9 cellular contexts compared by ENCODE assay signal in the genomic region with DNA sequence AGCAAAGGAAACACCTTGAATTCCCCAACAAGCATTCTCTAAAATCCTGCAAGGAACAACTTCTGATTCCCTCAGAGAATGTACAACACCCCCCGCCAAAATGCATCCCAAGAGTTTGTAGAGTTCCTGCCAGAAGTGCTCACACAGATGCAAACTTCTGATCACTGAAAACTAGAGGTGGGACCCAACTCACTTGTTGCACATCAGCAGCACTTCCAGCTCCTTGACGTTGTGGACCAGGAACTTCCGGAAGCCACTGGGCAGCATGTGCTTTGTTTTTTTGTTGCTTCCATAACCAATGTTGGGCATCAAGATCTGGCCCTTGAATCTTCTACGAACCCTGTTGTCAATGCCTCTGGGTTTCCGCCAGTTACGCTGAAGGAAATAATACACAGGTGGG. TPM values are rescaled to one million over a fixed set of nuclear protein-coding genes. Genes with fewer than 3 reads are reported as not detected.
DNase-seq lines count a peak whose midpoint lies in the region; ATAC-seq, FAIRE-seq and TF ChIP-seq lines count a peak whose summit lies in the region.
"Not testable (repeated sequence)": the region's sequence is repeated elsewhere in the genome, so short reads cannot be mapped to it uniquely, and the experiment has no call there.
"Had no signal": no experiment of that assay in that cellular context is flagged by ENCODE, and none has a peak within 500 bp of the region (broad histone marks: within the 10 kb centered on the region; RNA-seq: fewer than 3 reads in every experiment).

No MANE protein-coding gene starts in this region.

- RAD21 ChIA-PET in GM12878 (lab: Charles Lee; ENCODE audit: unreplicated experiment): not testable (repeated sequence)

- ATAC-seq in CD8-positive, alpha-beta T cell; activated CD8-positive, alpha-beta T cell treated with anti-CD3 and anti-CD28 coated beads for 36 hours; GM12878; natural killer cell treated with Interleukin-12 subunit alpha and Interleukin-12 subunit beta and Interleukin-15 and Interleukin-18, amount 100 ng/mL, for 72 hours: not testable (repeated sequence)

- not testable (repeated sequence) for BruUV-seq in PC-9 (replicated peaks; lab: Mats Ljungman, UMichigan); GM12878 (replicated peaks; lab: Mats Ljungman, UMichigan)

- peak overlapping the region; percentile 99 for H3K9ac ChIP-seq in GM12878 (ENCODE audit: control insufficient read depth, insufficient read depth, low read length)

- H4K20me1 ChIP-seq in PC-9 (ENCODE audit: insufficient read depth): peaks cover 61% of the 10 kb centered on the region
- peaks cover 16% of the 10 kb centered on the region for H4K20me1 ChIP-seq in GM12878 (ENCODE audit: control insufficient read depth, insufficient read depth)

- in situ Hi-C loops in GM12878 (cut with MboI): not testable (repeated sequence)

- TF ChIP-seq RAD21 in GM12878 (IDR thresholded peaks at IDR 0.05; ENCODE audit: insufficient read depth, low read depth, low read length): not testable (repeated sequence)

- not testable (repeated sequence) for TF ChIP-seq EP300 in GM12878 (IDR thresholded peaks at IDR 0.05; ENCODE audit: borderline replicate concordance in 1 of 2, control insufficient read depth in 1 of 2, low read depth in 2 of 2, low read length in 2 of 2)

- H3K27me3 Mint-ChIP-seq in CD8-positive, alpha-beta T cell (ENCODE audit: low read depth); HFFc6 (ENCODE audit: insufficient read depth); activated CD8-positive, alpha-beta T cell treated with anti-CD3 and anti-CD28 coated beads for 36 hours; natural killer cell treated with Interleukin-12 subunit alpha and Interleukin-12 subunit beta and Interleukin-15 and Interleukin-18, amount 100 ng/mL, for 72 hours; stimulated activated naive CD8-positive, alpha-beta T cell treated with anti-CD3 and anti-CD28 coated beads, Interleukin-15, Interleukin-2, amounts not matched to agents 100 ng/mL and 50 ng/mL, for 24 hours: not testable (repeated sequence)

- SMC1A ChIA-PET in GM12878 (lab: Charles Lee; ENCODE audit: uncharacterized antibody, unreplicated experiment): not testable (repeated sequence)

- H3K27ac Mint-ChIP-seq in CD8-positive, alpha-beta T cell: peak overlapping the region; percentile 52
- peak overlapping the region; percentile 99 for H3K27ac Mint-ChIP-seq in HFFc6
- peak overlapping the region; percentile 99 for H3K27ac Mint-ChIP-seq in activated CD8-positive, alpha-beta T cell treated with anti-CD3 and anti-CD28 coated beads for 36 hours
- peak overlapping the region; percentile 99 to 100 for H3K27ac Mint-ChIP-seq in natural killer cell treated with Interleukin-12 subunit alpha and Interleukin-12 subunit beta and Interleukin-15 and Interleukin-18, amount 100 ng/mL, for 72 hours
- H3K27ac Mint-ChIP-seq in stimulated activated naive CD8-positive, alpha-beta T cell treated with anti-CD3 and anti-CD28 coated beads, Interleukin-15, Interleukin-2, amounts not matched to agents 100 ng/mL and 50 ng/mL, for 24 hours: peak overlapping the region; percentile 99

- POLR2A ChIA-PET in CD8-positive, alpha-beta T cell (lab: Charles Lee); PC-9 (lab: Charles Lee; ENCODE audit: unreplicated experiment); GM12878 (lab: Charles Lee): not testable (repeated sequence)
- POLR2A ChIA-PET in activated CD8-positive, alpha-beta T cell treated with anti-CD3 and anti-CD28 coated beads for 36 hours (lab: Charles Lee): interaction anchor here (0.6 to 6.3 kb wide), 12 partner anchors 9 to 993 kb away, joined by 3 to 103 read pairs (median 4); partner anchors contain the start of gene RAF1

- not testable (repeated sequence) for H2AFZ ChIP-seq in PC-9; GM12878 (ENCODE audit: control insufficient read depth, low read depth, low read length)

- CTCF ChIA-PET in CD8-positive, alpha-beta T cell (lab: Charles Lee): interaction anchor here (1.5 kb wide), 1 partner anchor 29 kb away, joined by 4 read pairs; no protein-coding TSS in a partner anchor
- CTCF ChIA-PET in PC-9 (lab: Charles Lee): not testable (repeated sequence)
- CTCF ChIA-PET in activated CD8-positive, alpha-beta T cell treated with anti-CD3 and anti-CD28 coated beads for 36 hours (lab: Charles Lee): interaction anchor here (0.7 to 3.6 kb wide), 3 partner anchors 9 to 32 kb away, joined by 3 to 12 read pairs (median 3); no protein-coding TSS in a partner anchor
- CTCF ChIA-PET in GM12878 (lab: Yijun Ruan, JAX): interaction anchor here (0.6 kb wide), 1 partner anchor 26 kb away, joined by 3 read pairs; no protein-coding TSS in a partner anchor

- H3K9me2 ChIP-seq in PC-9 (ENCODE audit: insufficient read depth): not testable (repeated sequence)

- H3K79me2 ChIP-seq in PC-9 (ENCODE audit: low read depth) (peaks cover 60% of the 10 kb centered on the region), GM12878 (ENCODE audit: control insufficient read depth, insufficient read depth, low read length) (peaks cover 51% of the 10 kb centered on the region)

- H3K27ac ChIP-seq in CD8-positive, alpha-beta T cell (ENCODE audit: low read depth, low read length); PC-9; GM12878 (ENCODE audit: control insufficient read depth, insufficient read depth): not testable (repeated sequence)

- peak overlapping the region; percentile 96 for H3K4me2 ChIP-seq in PC-9
- H3K4me2 ChIP-seq in GM12878 (ENCODE audit: control insufficient read depth, insufficient read depth): peak overlapping the region; percentile 98

- not testable (repeated sequence) for H3K27me3 ChIP-seq in CD8-positive, alpha-beta T cell (ENCODE audit: insufficient read depth, low read length); PC-9 (ENCODE audit: insufficient read depth, low read depth); GM12878 (replicated peaks in 1 of 2; ENCODE audit: control insufficient read depth in 2 of 2, insufficient read depth in 2 of 2, low read length in 1 of 2)

- FAIRE-seq in GM12878 (lab: Jason Lieb, UNC): not testable (repeated sequence)

- not testable (repeated sequence) for H3K9me3 Mint-ChIP-seq in CD8-positive, alpha-beta T cell; HFFc6; activated CD8-positive, alpha-beta T cell treated with anti-CD3 and anti-CD28 coated beads for 36 hours; natural killer cell treated with Interleukin-12 subunit alpha and Interleukin-12 subunit beta and Interleukin-15 and Interleukin-18, amount 100 ng/mL, for 72 hours; stimulated activated naive CD8-positive, alpha-beta T cell treated with anti-CD3 and anti-CD28 coated beads, Interleukin-15, Interleukin-2, amounts not matched to agents 100 ng/mL and 50 ng/mL, for 24 hours

- TF ChIP-seq POLR2A in GM12878 (IDR thresholded peaks at IDR 0.05; ENCODE audit: low read depth, low read length): not testable (repeated sequence)

- H3K36me3 ChIP-seq in CD8-positive, alpha-beta T cell (ENCODE audit: insufficient read depth, low read length): peaks cover 50% of the 10 kb centered on the region
- H3K36me3 ChIP-seq in PC-9 (ENCODE audit: low read depth): peaks cover 69% of the 10 kb centered on the region
- H3K36me3 ChIP-seq in GM12878 (ENCODE audit: control insufficient read depth in 2 of 2, insufficient read depth in 2 of 2, low read length in 1 of 2): peaks cover 31 to 55% of the 10 kb centered on the region in 2 experiments

- not testable (repeated sequence) for H3K9me3 ChIP-seq in CD8-positive, alpha-beta T cell (ENCODE audit: low read length); PC-9 (ENCODE audit: insufficient read depth, low read depth); GM12878 (replicated peaks; ENCODE audit: control insufficient read depth, insufficient read depth, low read length)

- H3F3A ChIP-seq in PC-9 (ENCODE audit: insufficient read depth, low read depth): peaks cover 68% of the 10 kb centered on the region

- peaks cover 48% of the 10 kb centered on the region for H3K4me1 Mint-ChIP-seq in CD8-positive, alpha-beta T cell (ENCODE audit: low read depth)
- H3K4me1 Mint-ChIP-seq in HFFc6 (ENCODE audit: low read depth): peaks cover 49% of the 10 kb centered on the region
- peaks cover 30% of the 10 kb centered on the region for H3K4me1 Mint-ChIP-seq in activated CD8-positive, alpha-beta T cell treated with anti-CD3 and anti-CD28 coated beads for 36 hours (ENCODE audit: low read depth)
- peaks cover 44 to 47% of the 10 kb centered on the region in 2 donors for H3K4me1 Mint-ChIP-seq in natural killer cell treated with Interleukin-12 subunit alpha and Interleukin-12 subunit beta and Interleukin-15 and Interleukin-18, amount 100 ng/mL, for 72 hours (ENCODE audit: low read depth in 2 of 2)
- peaks cover 56% of the 10 kb centered on the region for H3K4me1 Mint-ChIP-seq in stimulated activated naive CD8-positive, alpha-beta T cell treated with anti-CD3 and anti-CD28 coated beads, Interleukin-15, Interleukin-2, amounts not matched to agents 100 ng/mL and 50 ng/mL, for 24 hours (ENCODE audit: low read depth)

- peaks cover 29% of the 10 kb centered on the region for H3K4me1 ChIP-seq in CD8-positive, alpha-beta T cell (ENCODE audit: insufficient read depth, low read length)
- H3K4me1 ChIP-seq in PC-9 (replicated peaks; ENCODE audit: insufficient read depth): peaks cover 28% of the 10 kb centered on the region
- not testable (repeated sequence) for H3K4me1 ChIP-seq in GM12878 (ENCODE audit: control insufficient read depth, insufficient read depth, low read length)

- H3K4me3 ChIP-seq in CD8-positive, alpha-beta T cell (ENCODE audit: low read depth, low read length): not testable (repeated sequence)
- peak overlapping the region; percentile 98 for H3K4me3 ChIP-seq in PC-9
- peak overlapping the region; percentile 98 for H3K4me3 ChIP-seq in GM12878
- peak overlapping the region; percentile 41 for H3K4me3 ChIP-seq in fibroblast of the aortic adventitia (ENCODE audit: low read depth, low read length)

- TF ChIP-seq CTCF in CD8-positive, alpha-beta T cell (IDR thresholded peaks at IDR 0.05); HFFc6 (IDR thresholded peaks at IDR 0.05); PC-9 (conservative IDR thresholded peaks at IDR 0.05); activated CD8-positive, alpha-beta T cell treated with anti-CD3 and anti-CD28 coated beads for 36 hours (IDR thresholded peaks at IDR 0.05); GM12878 (IDR thresholded peaks at IDR 0.05 in 2 of 3, conservative IDR thresholded peaks at IDR 0.05 in 1 of 3; ENCODE audit: control insufficient read depth in 2 of 3, extremely low read depth in 1 of 3, insufficient read depth in 1 of 3, low read depth in 3 of 3, low read length in 3 of 3); fibroblast of the aortic adventitia (IDR thresholded peaks at IDR 0.05; ENCODE audit: insufficient read depth, low read length): not testable (repeated sequence)

- peak overlapping the region; percentile 98 for H3K4me3 Mint-ChIP-seq in CD8-positive, alpha-beta T cell
- peak overlapping the region; percentile 99 for H3K4me3 Mint-ChIP-seq in HFFc6
- H3K4me3 Mint-ChIP-seq in activated CD8-positive, alpha-beta T cell treated with anti-CD3 and anti-CD28 coated beads for 36 hours: peak overlapping the region; percentile 96
- peak overlapping the region; percentile 93 for H3K4me3 Mint-ChIP-seq in natural killer cell treated with Interleukin-12 subunit alpha and Interleukin-12 subunit beta and Interleukin-15 and Interleukin-18, amount 100 ng/mL, for 72 hours
- peak overlapping the region; percentile 98 for H3K4me3 Mint-ChIP-seq in stimulated activated naive CD8-positive, alpha-beta T cell treated with anti-CD3 and anti-CD28 coated beads, Interleukin-15, Interleukin-2, amounts not matched to agents 100 ng/mL and 50 ng/mL, for 24 hours

- peaks cover 72% of the 10 kb centered on the region for H3K36me3 Mint-ChIP-seq in CD8-positive, alpha-beta T cell
- peaks cover 58% of the 10 kb centered on the region for H3K36me3 Mint-ChIP-seq in HFFc6 (ENCODE audit: low read depth)
- peaks cover 71% of the 10 kb centered on the region for H3K36me3 Mint-ChIP-seq in activated CD8-positive, alpha-beta T cell treated with anti-CD3 and anti-CD28 coated beads for 36 hours (ENCODE audit: low read depth)
- H3K36me3 Mint-ChIP-seq in natural killer cell treated with Interleukin-12 subunit alpha and Interleukin-12 subunit beta and Interleukin-15 and Interleukin-18, amount 100 ng/mL, for 72 hours: peaks cover 42% of the 10 kb centered on the region
- peaks cover 72% of the 10 kb centered on the region for H3K36me3 Mint-ChIP-seq in stimulated activated naive CD8-positive, alpha-beta T cell treated with anti-CD3 and anti-CD28 coated beads, Interleukin-15, Interleukin-2, amounts not matched to agents 100 ng/mL and 50 ng/mL, for 24 hours (ENCODE audit: low read depth)

- DNase-seq in CD8-positive, alpha-beta T cell; HFFc6; PC-9; activated CD8-positive, alpha-beta T cell treated with anti-CD3 and anti-CD28 coated beads for 36 hours; GM12878 (ENCODE audit: low read depth, low spot score); fibroblast of the aortic adventitia (ENCODE audit: low read depth); natural killer cell treated with Interleukin-12 subunit alpha and Interleukin-12 subunit beta and Interleukin-15 and Interleukin-18, amount 100 ng/mL, for 72 hours (ENCODE audit: low spot score): not testable (repeated sequence)

- 85% methylated on average over 6 of the region's 6 CpGs for WGBS in GM12878 (ENCODE audit: insufficient coverage, insufficient replicate concordance, low lambda C conversion rate, missing lambda C conversion rate)

- intact Hi-C loops in CD8-positive, alpha-beta T cell (cut with DNase I, micrococcal nuclease): loop anchor here in 1 of 2 experiments (10.0 kb wide), 1 partner anchor 1286 kb away; the partner anchor contains the start of genes CHCHD4 and TMEM43
- intact Hi-C loops in PC-9 (cut with micrococcal nuclease; ENCODE audit: unreplicated experiment); activated CD8-positive, alpha-beta T cell treated with anti-CD3 and anti-CD28 coated beads for 36 hours (cut with micrococcal nuclease); GM12878 (cut with micrococcal nuclease; ENCODE audit: unreplicated experiment): not testable (repeated sequence)

RNA-seq across cellular contexts. Expression of gene RPL32, which starts 2.2 kb away (rescaled TPM):
- 1,000 to 10,000 TPM; 4,188 to 4,224 TPM for total RNA-seq in CD8-positive, alpha-beta T cell
- total RNA-seq in HFFc6 (2021; fragmentation: NEBNext Ultra II Directional; extraction: Animal tissue kit (Norgen Biotek cat#: 25700)): 1,000 to 10,000 TPM; 1,490 to 1,730 (median 1,677) TPM
- total RNA-seq in PC-9 (2021) (1,195 and 1,662 TPM in 2 replicates), GM12878 (2014; rRNA removed) (2,707 and 2,818 TPM in 2 replicates), GM12878 (2014; rRNA removed; fragmentation: Illumina TruSeq; extraction: Trizol) (3,926 and 3,952 TPM in 2 replicates), GM12878 (2021) (2,298 and 2,376 TPM in 2 replicates), fibroblast of the aortic adventitia (ENCODE audit: low replicate concordance) (213 and 1,353 TPM in 2 replicates)
- total RNA-seq in activated CD8-positive, alpha-beta T cell treated with anti-CD3 and anti-CD28 coated beads for 36 hours: 1,000 to 10,000 TPM; 2,861 to 2,981 TPM
- total RNA-seq in GM12878 (2013; cell fraction: nucleolus; rRNA removed): 220 and 242 TPM in 2 replicates
- 3,831 TPM for polyA plus RNA-seq in GM12878 (2011; ENCODE audit: low read depth)
- polyA plus RNA-seq in GM12878 (2011; rRNA removed) (3,443 and 3,447 TPM in 2 replicates), GM12878 (2014; fragmentation: Illumina TruSeq; extraction: Trizol) (5,147 and 5,597 TPM in 2 replicates), GM12878 (2014; fragmentation: Nextera tagmentation; extraction: Ambion mirVana) (1,000 to 10,000 TPM; 3,252 to 3,662 TPM), GM12878 (2014; rRNA removed) (4,075 and 4,194 TPM in 2 replicates), GM12878 (2016; fragmentation: Nextera tagmentation; extraction: Ambion mirVana) (1,000 to 10,000 TPM; 1,533 to 1,667 TPM)
- polyA plus RNA-seq in GM12878 (2011; cell fraction: cytosol; rRNA removed): 2,094 and 3,074 TPM in 2 replicates
- 755 and 1,231 TPM in 2 replicates for polyA plus RNA-seq in GM12878 (2011; cell fraction: nucleus; rRNA removed)
- 5,378 and 5,555 TPM in 2 replicates for polyA plus RNA-seq in GM12878 (2012)
- polyA minus RNA-seq in GM12878 (2011; rRNA and poly(A)+ RNA removed): 1,701 and 1,707 TPM in 2 replicates
- 779 and 848 TPM in 2 replicates for polyA minus RNA-seq in GM12878 (2011; cell fraction: cytosol; rRNA and poly(A)+ RNA removed)
- polyA minus RNA-seq in GM12878 (2011; cell fraction: nucleus; rRNA and poly(A)+ RNA removed): 190 and 283 TPM in 2 replicates
- 1,000 to 10,000 TPM; 1,132 to 1,133 TPM for total RNA-seq in natural killer cell treated with Interleukin-12 subunit alpha and Interleukin-12 subunit beta and Interleukin-15 and Interleukin-18, amount 100 ng/mL, for 72 hours

RNA-seq across cellular contexts. Expression of gene CAND2, which starts 42.7 kb away (rescaled TPM):
- total RNA-seq in CD8-positive, alpha-beta T cell: 1 to 10 TPM in 1 of 2 experiments, under 1 TPM in 1; 0.92 to 1.1 TPM
- 10 to 100 TPM in 1 of 6 experiments, 1 to 10 TPM in 5; 4.5 to 10.5 (median 8.3) TPM for total RNA-seq in HFFc6 (2021; fragmentation: NEBNext Ultra II Directional; extraction: Animal tissue kit (Norgen Biotek cat#: 25700))
- 0.30 and 0.37 TPM in 2 replicates for total RNA-seq in PC-9 (2021)
- 1 to 10 TPM; 1.5 to 1.9 TPM for total RNA-seq in activated CD8-positive, alpha-beta T cell treated with anti-CD3 and anti-CD28 coated beads for 36 hours
- 0.46 and 1.2 TPM in 2 replicates for total RNA-seq in GM12878 (2013; cell fraction: nucleolus; rRNA removed)
- 0.73 and 0.82 TPM in 2 replicates for total RNA-seq in GM12878 (2014; rRNA removed)
- total RNA-seq in GM12878 (2014; rRNA removed; fragmentation: Illumina TruSeq; extraction: Trizol): 0.36 and 0.37 TPM in 2 replicates
- 1.6 and 1.9 TPM in 2 replicates for total RNA-seq in GM12878 (2021)
- 0.14 TPM for polyA plus RNA-seq in GM12878 (2011; ENCODE audit: low read depth)
- polyA plus RNA-seq in GM12878 (2011; rRNA removed): 0.03 and 0.10 TPM in 2 replicates
- polyA plus RNA-seq in GM12878 (2011; cell fraction: cytosol; rRNA removed): 0.04 and 0.07 TPM in 2 replicates
- 0.15 and 0.41 TPM in 2 replicates for polyA plus RNA-seq in GM12878 (2011; cell fraction: nucleus; rRNA removed)
- polyA plus RNA-seq in GM12878 (2012): 0.24 and 0.32 TPM in 2 replicates
- polyA plus RNA-seq in GM12878 (2014; fragmentation: Illumina TruSeq; extraction: Trizol): 0.06 and 0.40 TPM in 2 replicates
- polyA plus RNA-seq in GM12878 (2014; fragmentation: Nextera tagmentation; extraction: Ambion mirVana): under 1 TPM; 0.03 to 0.11 TPM
- polyA plus RNA-seq in GM12878 (2014; rRNA removed): 0.61 and 0.82 TPM in 2 replicates
- polyA plus RNA-seq in GM12878 (2016; fragmentation: Nextera tagmentation; extraction: Ambion mirVana): 1 to 10 TPM in 1 of 2 experiments, under 1 TPM in 1; 0.64 to 1.0 TPM
- 0.10 TPM in 1 of 2 replicates, not detected in the other for polyA minus RNA-seq in GM12878 (2011; rRNA and poly(A)+ RNA removed)
- polyA minus RNA-seq in GM12878 (2011; cell fraction: cytosol; rRNA and poly(A)+ RNA removed): not detected in 2 replicates
- polyA minus RNA-seq in GM12878 (2011; cell fraction: nucleus; rRNA and poly(A)+ RNA removed): not detected in 2 replicates
- 6.1 and 11.4 TPM in 2 replicates for total RNA-seq in fibroblast of the aortic adventitia (ENCODE audit: low replicate concordance)
- total RNA-seq in natural killer cell treated with Interleukin-12 subunit alpha and Interleukin-12 subunit beta and Interleukin-15 and Interleukin-18, amount 100 ng/mL, for 72 hours: under 1 TPM; 0.45 to 0.62 TPM
- polyA plus RNA-seq: CD14-positive monocyte had no signal
